Comparison of ENCODE assay signal across 1 cellular context in the genomic region with DNA sequence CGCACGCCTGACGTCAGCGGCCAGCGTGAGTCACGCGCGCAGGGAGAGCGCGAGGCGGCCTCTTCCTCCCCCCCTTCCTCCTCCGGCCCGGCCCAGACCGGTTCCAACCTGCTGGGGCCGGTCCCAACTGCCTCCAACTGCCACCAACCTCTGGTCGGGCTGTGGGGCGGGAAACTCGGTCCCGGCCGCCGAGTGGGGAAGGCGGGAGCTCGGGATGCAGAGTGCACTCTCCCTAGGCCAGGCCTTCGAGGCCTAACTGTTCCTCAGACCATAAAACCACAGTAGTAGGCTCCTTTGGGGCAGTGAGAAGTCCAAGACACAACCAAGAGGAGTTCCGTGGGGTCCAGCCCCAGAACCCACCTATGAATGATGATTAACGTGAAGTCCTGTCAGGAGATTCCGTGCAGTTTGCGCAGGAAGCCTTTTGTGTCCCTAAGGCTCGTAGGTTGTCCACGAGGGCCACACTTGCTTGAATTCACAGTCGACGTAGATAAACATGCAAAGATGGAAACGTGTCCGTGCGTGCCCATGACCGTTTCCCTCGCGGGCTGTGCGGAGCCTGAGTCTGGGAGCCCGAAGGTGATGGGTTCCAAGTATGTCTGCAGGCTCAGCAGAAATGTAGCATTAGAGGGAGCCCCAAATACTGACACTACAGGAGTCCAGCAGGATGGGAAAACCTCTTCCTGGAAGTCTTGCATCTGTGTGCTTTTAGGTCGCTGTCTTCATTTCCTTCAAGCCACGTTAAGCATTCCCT.
TF ChIP-seq lines count a peak whose summit lies in the region.

No MANE protein-coding gene starts in this region.

TF ChIP-seq in K562, 482 proteins besides CTCF, POLR2A, EP300 and RAD21 (continued from another document and continues in another):
- TF ChIP-seq, protein P1, sequence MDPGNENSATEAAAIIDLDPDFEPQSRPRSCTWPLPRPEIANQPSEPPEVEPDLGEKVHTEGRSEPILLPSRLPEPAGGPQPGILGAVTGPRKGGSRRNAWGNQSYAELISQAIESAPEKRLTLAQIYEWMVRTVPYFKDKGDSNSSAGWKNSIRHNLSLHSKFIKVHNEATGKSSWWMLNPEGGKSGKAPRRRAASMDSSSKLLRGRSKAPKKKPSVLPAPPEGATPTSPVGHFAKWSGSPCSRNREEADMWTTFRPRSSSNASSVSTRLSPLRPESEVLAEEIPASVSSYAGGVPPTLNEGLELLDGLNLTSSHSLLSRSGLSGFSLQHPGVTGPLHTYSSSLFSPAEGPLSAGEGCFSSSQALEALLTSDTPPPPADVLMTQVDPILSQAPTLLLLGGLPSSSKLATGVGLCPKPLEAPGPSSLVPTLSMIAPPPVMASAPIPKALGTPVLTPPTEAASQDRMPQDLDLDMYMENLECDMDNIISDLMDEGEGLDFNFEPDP (CRISPR knock-in tag; IDR thresholded peaks at IDR 0.05) = peak; percentile 51; the same call in 1 of the 2 replicates
- TF ChIP-seq FOXK2 (conservative IDR thresholded peaks at IDR 0.05 in 1 of 2, IDR thresholded peaks at IDR 0.05 in 1 of 2; ENCODE audit: low read depth in 2 of 2) (no peak), ZNF324 (CRISPR knock-in tag; IDR thresholded peaks at IDR 0.05) (no peak), YBX1 (IDR thresholded peaks at IDR 0.05) (no peak), ZFPM2 (CRISPR knock-in tag; IDR thresholded peaks at IDR 0.05) (no peak), SFPQ (IDR thresholded peaks at IDR 0.05; ENCODE audit: low read depth, low read length) (no peak), ZNF764 (CRISPR knock-in tag; IDR thresholded peaks at IDR 0.05; ENCODE audit: low read depth) (peak; percentile 39; the same call in 1 of the 2 replicates), NFRKB (IDR thresholded peaks at IDR 0.05; ENCODE audit: low read depth) (peak; percentile 99), PPARD (CRISPR knock-in tag; IDR thresholded peaks at IDR 0.05) (no peak), ZNF780A (CRISPR knock-in tag; IDR thresholded peaks at IDR 0.05) (no peak), CBX8 (IDR thresholded peaks at IDR 0.05; ENCODE audit: borderline replicate concordance, extremely low read depth, low read depth, low read length, poor library complexity, severe bottlenecking) (no peak), ZNF347 (CRISPR knock-in tag; IDR thresholded peaks at IDR 0.05; ENCODE audit: low read depth) (no peak), FOXJ2 (tag; IDR thresholded peaks at IDR 0.05) (no peak; the same call in 1 of the 2 replicates), ZNF175 (CRISPR knock-in tag; IDR thresholded peaks at IDR 0.05; ENCODE audit: low read depth) (peak; percentile 94), TRIM24 (IDR thresholded peaks at IDR 0.05) (peak; percentile 87 to 99), TAF9B (IDR thresholded peaks at IDR 0.05; ENCODE audit: partially characterized antibody) (peak; percentile 77), POLR2H (tag; IDR thresholded peaks at IDR 0.05; ENCODE audit: low read depth) (peak; percentile 87), U2AF2 (optimal IDR thresholded peaks at IDR 0.05; ENCODE audit: low read depth, low read length) (no peak), FOXJ3 (CRISPR knock-in tag; IDR thresholded peaks at IDR 0.05) (no peak), PTTG1 (tag; IDR thresholded peaks at IDR 0.05; ENCODE audit: low read depth) (peak; percentile 79), ZNF274 (IDR thresholded peaks at IDR 0.05; ENCODE audit: borderline replicate concordance, low read depth, low read length) (no peak), HDAC1 (IDR thresholded peaks at IDR 0.05) (0 out of 4 replicates have a peak, but pooled peaks of 1 of the 2 experiments have one; percentile 46), TRIM28 (IDR thresholded peaks at IDR 0.05) (no peak), HNRNPK (IDR thresholded peaks at IDR 0.05; ENCODE audit: low read depth, low read length, poor library complexity, severe bottlenecking) (no peak), ZKSCAN8 (CRISPR knock-in tag; IDR thresholded peaks at IDR 0.05) (peak; percentile 90), CSDE1 (IDR thresholded peaks at IDR 0.05) (peak in 1 of 2 experiments; percentile 49; a peak in 1 of 4 replicates), ATF2 (CRISPR knock-in tag; IDR thresholded peaks at IDR 0.05) (no peak), SRSF1 (IDR thresholded peaks at IDR 0.05; ENCODE audit: low read depth, low read length) (no peak), HOXB6 (CRISPR knock-in tag; IDR thresholded peaks at IDR 0.05; ENCODE audit: borderline replicate concordance) (no peak), MAX (CRISPR knock-in tag; IDR thresholded peaks at IDR 0.05) (peak; percentile 91), KDM5B (IDR thresholded peaks at IDR 0.05; ENCODE audit: insufficient replicate concordance, low read depth, low read length) (peak; percentile 82)
- TF ChIP-seq, protein P2, sequence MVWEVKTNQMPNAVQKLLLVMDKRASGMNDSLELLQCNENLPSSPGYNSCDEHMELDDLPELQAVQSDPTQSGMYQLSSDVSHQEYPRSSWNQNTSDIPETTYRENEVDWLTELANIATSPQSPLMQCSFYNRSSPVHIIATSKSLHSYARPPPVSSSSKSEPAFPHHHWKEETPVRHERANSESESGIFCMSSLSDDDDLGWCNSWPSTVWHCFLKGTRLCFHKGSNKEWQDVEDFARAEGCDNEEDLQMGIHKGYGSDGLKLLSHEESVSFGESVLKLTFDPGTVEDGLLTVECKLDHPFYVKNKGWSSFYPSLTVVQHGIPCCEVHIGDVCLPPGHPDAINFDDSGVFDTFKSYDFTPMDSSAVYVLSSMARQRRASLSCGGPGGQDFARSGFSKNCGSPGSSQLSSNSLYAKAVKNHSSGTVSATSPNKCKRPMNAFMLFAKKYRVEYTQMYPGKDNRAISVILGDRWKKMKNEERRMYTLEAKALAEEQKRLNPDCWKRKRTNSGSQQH (CRISPR knock-in tag; IDR thresholded peaks at IDR 0.05) = peak; percentile 31; the same call in 1 of the 2 replicates
- TF ChIP-seq, protein P3, sequence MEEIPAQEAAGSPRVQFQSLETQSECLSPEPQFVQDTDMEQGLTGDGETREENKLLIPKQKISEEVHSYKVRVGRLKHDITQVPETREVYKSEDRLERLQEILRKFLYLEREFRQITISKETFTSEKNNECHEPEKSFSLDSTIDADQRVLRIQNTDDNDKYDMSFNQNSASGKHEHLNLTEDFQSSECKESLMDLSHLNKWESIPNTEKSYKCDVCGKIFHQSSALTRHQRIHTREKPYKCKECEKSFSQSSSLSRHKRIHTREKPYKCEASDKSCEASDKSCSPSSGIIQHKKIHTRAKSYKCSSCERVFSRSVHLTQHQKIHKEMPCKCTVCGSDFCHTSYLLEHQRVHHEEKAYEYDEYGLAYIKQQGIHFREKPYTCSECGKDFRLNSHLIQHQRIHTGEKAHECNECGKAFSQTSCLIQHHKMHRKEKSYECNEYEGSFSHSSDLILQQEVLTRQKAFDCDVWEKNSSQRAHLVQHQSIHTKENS (CRISPR knock-in tag; IDR thresholded peaks at IDR 0.05) = no peak
- TF ChIP-seq, protein P4, sequence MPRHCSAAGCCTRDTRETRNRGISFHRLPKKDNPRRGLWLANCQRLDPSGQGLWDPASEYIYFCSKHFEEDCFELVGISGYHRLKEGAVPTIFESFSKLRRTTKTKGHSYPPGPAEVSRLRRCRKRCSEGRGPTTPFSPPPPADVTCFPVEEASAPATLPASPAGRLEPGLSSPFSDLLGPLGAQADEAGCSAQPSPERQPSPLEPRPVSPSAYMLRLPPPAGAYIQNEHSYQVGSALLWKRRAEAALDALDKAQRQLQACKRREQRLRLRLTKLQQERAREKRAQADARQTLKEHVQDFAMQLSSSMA (CRISPR knock-in tag; IDR thresholded peaks at IDR 0.05) = peak; percentile 38; the same call in 1 of the 2 replicates
- TF ChIP-seq, protein P5, sequence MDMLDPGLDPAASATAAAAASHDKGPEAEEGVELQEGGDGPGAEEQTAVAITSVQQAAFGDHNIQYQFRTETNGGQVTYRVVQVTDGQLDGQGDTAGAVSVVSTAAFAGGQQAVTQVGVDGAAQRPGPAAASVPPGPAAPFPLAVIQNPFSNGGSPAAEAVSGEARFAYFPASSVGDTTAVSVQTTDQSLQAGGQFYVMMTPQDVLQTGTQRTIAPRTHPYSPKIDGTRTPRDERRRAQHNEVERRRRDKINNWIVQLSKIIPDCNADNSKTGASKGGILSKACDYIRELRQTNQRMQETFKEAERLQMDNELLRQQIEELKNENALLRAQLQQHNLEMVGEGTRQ (CRISPR knock-in tag; IDR thresholded peaks at IDR 0.05) = peak; percentile 60; the same call in 1 of the 2 replicates
- TF ChIP-seq, protein P6, sequence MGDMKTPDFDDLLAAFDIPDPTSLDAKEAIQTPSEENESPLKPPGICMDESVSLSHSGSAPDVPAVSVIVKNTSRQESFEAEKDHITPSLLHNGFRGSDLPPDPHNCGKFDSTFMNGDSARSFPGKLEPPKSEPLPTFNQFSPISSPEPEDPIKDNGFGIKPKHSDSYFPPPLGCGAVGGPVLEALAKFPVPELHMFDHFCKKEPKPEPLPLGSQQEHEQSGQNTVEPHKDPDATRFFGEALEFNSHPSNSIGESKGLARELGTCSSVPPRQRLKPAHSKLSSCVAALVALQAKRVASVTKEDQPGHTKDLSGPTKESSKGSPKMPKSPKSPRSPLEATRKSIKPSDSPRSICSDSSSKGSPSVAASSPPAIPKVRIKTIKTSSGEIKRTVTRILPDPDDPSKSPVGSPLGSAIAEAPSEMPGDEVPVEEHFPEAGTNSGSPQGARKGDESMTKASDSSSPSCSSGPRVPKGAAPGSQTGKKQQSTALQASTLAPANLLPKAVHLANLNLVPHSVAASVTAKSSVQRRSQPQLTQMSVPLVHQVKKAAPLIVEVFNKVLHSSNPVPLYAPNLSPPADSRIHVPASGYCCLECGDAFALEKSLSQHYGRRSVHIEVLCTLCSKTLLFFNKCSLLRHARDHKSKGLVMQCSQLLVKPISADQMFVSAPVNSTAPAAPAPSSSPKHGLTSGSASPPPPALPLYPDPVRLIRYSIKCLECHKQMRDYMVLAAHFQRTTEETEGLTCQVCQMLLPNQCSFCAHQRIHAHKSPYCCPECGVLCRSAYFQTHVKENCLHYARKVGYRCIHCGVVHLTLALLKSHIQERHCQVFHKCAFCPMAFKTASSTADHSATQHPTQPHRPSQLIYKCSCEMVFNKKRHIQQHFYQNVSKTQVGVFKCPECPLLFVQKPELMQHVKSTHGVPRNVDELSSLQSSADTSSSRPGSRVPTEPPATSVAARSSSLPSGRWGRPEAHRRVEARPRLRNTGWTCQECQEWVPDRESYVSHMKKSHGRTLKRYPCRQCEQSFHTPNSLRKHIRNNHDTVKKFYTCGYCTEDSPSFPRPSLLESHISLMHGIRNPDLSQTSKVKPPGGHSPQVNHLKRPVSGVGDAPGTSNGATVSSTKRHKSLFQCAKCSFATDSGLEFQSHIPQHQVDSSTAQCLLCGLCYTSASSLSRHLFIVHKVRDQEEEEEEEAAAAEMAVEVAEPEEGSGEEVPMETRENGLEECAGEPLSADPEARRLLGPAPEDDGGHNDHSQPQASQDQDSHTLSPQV (IDR thresholded peaks at IDR 0.05) = peak; percentile 97
